ENCODE assay signal across 20 cellular contexts in the genomic region with DNA sequence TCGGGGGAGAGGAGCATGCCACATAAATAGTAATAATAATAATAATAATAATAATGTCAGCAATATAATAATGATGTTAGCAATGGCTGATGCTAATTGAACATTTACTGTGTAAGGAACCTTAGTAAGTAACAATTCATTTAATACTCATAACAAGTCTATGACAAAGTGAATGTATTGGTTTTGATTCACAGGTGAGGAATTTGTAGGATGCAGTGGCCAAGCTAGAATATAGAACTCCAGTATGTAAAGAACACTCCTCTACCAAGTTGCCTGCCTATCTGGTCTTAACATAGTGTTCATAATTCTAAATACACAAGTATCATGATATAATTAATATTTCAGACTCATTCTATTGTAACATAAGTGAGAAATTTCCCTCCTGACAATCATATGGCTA.
"Had no signal": no experiment of that assay in that cellular context is flagged by ENCODE, and none has a peak within 500 bp of the region (broad histone marks: within the 10 kb centered on the region; RNA-seq: fewer than 3 reads in every experiment).

No MANE protein-coding gene starts in this region.

- FAIRE-seq: endometrium had no signal

- H3K4me3 ChIP-seq: esophagus squamous epithelium, lung, psoas muscle, right lobe of liver, stomach, thoracic aorta, transverse colon had no signal

- H3K9me3 ChIP-seq: esophagus squamous epithelium, psoas muscle, right lobe of liver, stomach, thoracic aorta, transverse colon had no signal

- H3K9me3 Mint-ChIP-seq: nephron had no signal

- H3K4me1 ChIP-seq: psoas muscle, right lobe of liver, stomach, transverse colon had no signal

- H3K4me3 Mint-ChIP-seq: naive B cell, nephron had no signal

- H3K36me3 Mint-ChIP-seq: naive B cell had no signal

- DNase-seq: effector memory CD4-positive, alpha-beta T cell; esophagus squamous epithelium; left colon; left ventricle myocardium superior; mesendoderm; naive B cell; psoas muscle; retina; right lobe of liver; stimulated activated CD4-positive, alpha-beta T cell treated with anti-CD3 and anti-CD28 coated beads, Interleukin-2, amount 100 ng/mL, for 24 hours; stimulated activated CD4-positive, alpha-beta T cell treated with anti-CD3 and anti-CD28 coated beads, Interleukin-4, amount 100 ng/mL, for 4 hours; stimulated activated naive CD4-positive, alpha-beta T cell; stomach; substantia nigra; transverse colon had no signal

- H3K27ac ChIP-seq: epithelial cell of prostate, esophagus squamous epithelium, psoas muscle, right lobe of liver, stomach, thoracic aorta, transverse colon had no signal

- H3K27me3 Mint-ChIP-seq: naive B cell had no signal

- H3K36me3 ChIP-seq: esophagus squamous epithelium, right lobe of liver, stomach, thoracic aorta, transverse colon had no signal

- H3K27me3 ChIP-seq: esophagus squamous epithelium, right lobe of liver, stomach, transverse colon had no signal

- H3K27ac Mint-ChIP-seq: naive B cell, nephron had no signal

- H3K4me1 Mint-ChIP-seq: naive B cell had no signal
